In the genomic region with DNA sequence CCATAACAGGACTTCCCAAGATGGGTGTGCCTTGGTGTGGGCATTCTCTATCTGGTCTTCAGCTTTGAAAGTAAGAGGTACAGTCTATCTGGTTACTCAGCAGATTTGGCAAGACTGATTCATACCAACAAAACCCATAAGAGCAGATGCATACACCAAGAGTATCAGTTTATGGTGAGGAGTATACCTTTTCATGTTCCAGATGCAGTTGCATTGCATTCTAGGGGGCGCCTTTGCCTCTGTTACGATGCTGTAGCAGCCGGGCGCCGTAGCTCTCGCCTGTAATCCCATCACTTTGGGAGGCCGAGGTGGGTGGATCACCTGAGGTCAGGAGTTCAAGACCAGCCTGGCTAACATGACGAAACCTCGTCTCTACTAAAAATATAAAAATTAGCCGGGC, we compare ENCODE assay signal across 11 cellular contexts. TPM values are rescaled to one million over a fixed set of nuclear protein-coding genes. Genes with fewer than 3 reads are reported as not detected.
DNase-seq lines count a peak whose midpoint lies in the region; ATAC-seq and TF ChIP-seq lines count a peak whose summit lies in the region.
"Had no signal": no experiment of that assay in that cellular context is flagged by ENCODE, and none has a peak within 500 bp of the region (broad histone marks: within the 10 kb centered on the region; RNA-seq: fewer than 3 reads in every experiment).

No MANE protein-coding gene starts in this region.

- H3K4me1 ChIP-seq in Karpas-422 (ENCODE audit: low read length) (no peaks in the 10 kb centered on the region), neural progenitor cell (no peaks in the 10 kb centered on the region)
- H3K4me1 ChIP-seq: prostate gland, SJCRH30 had no signal

- H3K27me3 ChIP-seq in Karpas-422 (ENCODE audit: low read length) = no peaks in the 10 kb centered on the region
- H3K27me3 ChIP-seq in neural progenitor cell = no peaks in the 10 kb centered on the region
- H3K27me3 ChIP-seq: SJCRH30 had no signal

- no peak overlapping the region for H3K9ac ChIP-seq in Karpas-422 (ENCODE audit: low read length)
- no peak overlapping the region for H3K9ac ChIP-seq in neural progenitor cell

- peaks cover 2% of the 10 kb centered on the region for H3K4me1 Mint-ChIP-seq in activated naive CD8-positive, alpha-beta T cell treated with anti-CD3 and anti-CD28 coated beads for 36 hours
- H3K4me1 Mint-ChIP-seq in neural progenitor cell = no peaks in the 10 kb centered on the region

- no peak overlapping the region for H3K4me2 ChIP-seq in Karpas-422 (ENCODE audit: low read depth, low read length, poor library complexity, severe bottlenecking)
- no peak overlapping the region for H3K4me2 ChIP-seq in neural progenitor cell

- H3K9me2 ChIP-seq in Karpas-422 (replicated peaks; ENCODE audit: insufficient read depth, low read length) = no peaks in the 10 kb centered on the region

- H2AFZ ChIP-seq in Karpas-422 (ENCODE audit: low read length) = no peak overlapping the region
- H2AFZ ChIP-seq in neural progenitor cell (replicated peaks) = no peak overlapping the region

- TF ChIP-seq CTCF in neural progenitor cell (IDR thresholded peaks at IDR 0.05) = peak; percentile 44

- H3K9me3 Mint-ChIP-seq in activated naive CD8-positive, alpha-beta T cell treated with anti-CD3 and anti-CD28 coated beads for 36 hours = no peaks in the 10 kb centered on the region
- no peaks in the 10 kb centered on the region for H3K9me3 Mint-ChIP-seq in neural progenitor cell

- H3K4me3 ChIP-seq in Karpas-422 (ENCODE audit: low read length) = no peak overlapping the region
- H3K4me3 ChIP-seq in neural progenitor cell = no peak overlapping the region
- H3K4me3 ChIP-seq: prostate gland, SJCRH30 had no signal

- H3K27ac Mint-ChIP-seq in activated naive CD8-positive, alpha-beta T cell treated with anti-CD3 and anti-CD28 coated beads for 36 hours = no peak overlapping the region
- no peak overlapping the region for H3K27ac Mint-ChIP-seq in neural progenitor cell

- H3K9me3 ChIP-seq in Karpas-422 (ENCODE audit: low read length) (no peaks in the 10 kb centered on the region), neural progenitor cell (ENCODE audit: low read depth) (no peaks in the 10 kb centered on the region)
- H3K9me3 ChIP-seq: prostate gland, SJCRH30 had no signal

- H3K79me2 ChIP-seq in Karpas-422 (ENCODE audit: low read length) (peaks cover 20% of the 10 kb centered on the region), neural progenitor cell (ENCODE audit: low read depth) (peaks cover 17% of the 10 kb centered on the region)

- H4K20me1 ChIP-seq in Karpas-422 (ENCODE audit: insufficient read depth, low read depth, low read length) (no peaks in the 10 kb centered on the region), neural progenitor cell (ENCODE audit: low read depth) (peaks cover 5% of the 10 kb centered on the region)

- DNase-seq in activated CD4-positive, alpha-beta T cell treated with anti-CD3 and anti-CD28 coated beads for 48 hours = peak; percentile 47
- no peak for DNase-seq in activated CD4-positive, alpha-beta T cell treated with anti-CD3 and anti-CD28 coated beads for 1 hour
- DNase-seq in Karpas-422 = peak; percentile 51
- DNase-seq in activated naive CD8-positive, alpha-beta T cell treated with anti-CD3 and anti-CD28 coated beads for 36 hours = peak; percentile 14
- DNase-seq in neural progenitor cell (ENCODE audit: low spot score) = peak; percentile 35
- no peak for DNase-seq in NCI-H774 (lab: John Stamatoyannopoulos, UW)
- no peak for DNase-seq in NCI-H524 (lab: John Stamatoyannopoulos, UW)
- DNase-seq: amygdala, SJCRH30 had no signal

- H3K27me3 Mint-ChIP-seq in activated naive CD8-positive, alpha-beta T cell treated with anti-CD3 and anti-CD28 coated beads for 36 hours = no peaks in the 10 kb centered on the region
- no peaks in the 10 kb centered on the region for H3K27me3 Mint-ChIP-seq in neural progenitor cell (ENCODE audit: insufficient read depth, low read depth)

- no peak overlapping the region for H3K27ac ChIP-seq in Karpas-422 (ENCODE audit: low read length)
- H3K27ac ChIP-seq in neural progenitor cell = no peak overlapping the region
- H3K27ac ChIP-seq: prostate gland, SJCRH30 had no signal

- ATAC-seq in HG03097 (IDR thresholded peaks at IDR 0.05; ENCODE audit: low FRiP score, unreplicated experiment) = no peak

- H3F3A ChIP-seq in neural progenitor cell (ENCODE audit: low read depth) = peaks cover 6% of the 10 kb centered on the region

- no peak overlapping the region for H3K4me3 Mint-ChIP-seq in activated naive CD8-positive, alpha-beta T cell treated with anti-CD3 and anti-CD28 coated beads for 36 hours
- no peak overlapping the region for H3K4me3 Mint-ChIP-seq in neural progenitor cell

- H3K36me3 Mint-ChIP-seq in activated naive CD8-positive, alpha-beta T cell treated with anti-CD3 and anti-CD28 coated beads for 36 hours = peaks cover 2% of the 10 kb centered on the region
- peaks cover 39% of the 10 kb centered on the region for H3K36me3 Mint-ChIP-seq in neural progenitor cell

- peaks cover 42% of the 10 kb centered on the region; the same call in 1 of the 2 replicates for H3K36me3 ChIP-seq in Karpas-422 (ENCODE audit: insufficient read depth, low read length)
- H3K36me3 ChIP-seq in neural progenitor cell = peaks cover 21% of the 10 kb centered on the region
- H3K36me3 ChIP-seq: prostate gland had no signal

RNA-seq across cellular contexts. Expression of a gene that starts 31.1 kb away (rescaled TPM):
- 18.6 and 60.6 TPM in 2 replicates for total RNA-seq in Karpas-422 (2014; rRNA removed; shearing (Covaris generic); ENCODE audit: low replicate concordance)
- 100 to 1,000 TPM; 136 to 140 TPM for total RNA-seq in activated naive CD8-positive, alpha-beta T cell treated with anti-CD3 and anti-CD28 coated beads for 36 hours
- 14.5 and 18.2 TPM in 2 replicates for total RNA-seq in neural progenitor cell (ENCODE audit: low replicate concordance)

RNA-seq across cellular contexts. Expression of a gene that starts 46.3 kb away (rescaled TPM):
- 19.1 and 50.4 TPM in 2 replicates for total RNA-seq in Karpas-422 (2014; rRNA removed; shearing (Covaris generic); ENCODE audit: low replicate concordance)
- total RNA-seq in activated naive CD8-positive, alpha-beta T cell treated with anti-CD3 and anti-CD28 coated beads for 36 hours = 10 to 100 TPM; 48.0 to 50.3 TPM
- 11.5 and 31.7 TPM in 2 replicates for total RNA-seq in neural progenitor cell (ENCODE audit: low replicate concordance)

RNA-seq across cellular contexts. Expression of a gene that starts 47.0 kb away (rescaled TPM):
- total RNA-seq in Karpas-422 (2014; rRNA removed; shearing (Covaris generic); ENCODE audit: low replicate concordance) = 13.6 and 16.3 TPM in 2 replicates
- 1 to 10 TPM; 7.8 to 9.4 TPM for total RNA-seq in activated naive CD8-positive, alpha-beta T cell treated with anti-CD3 and anti-CD28 coated beads for 36 hours
- total RNA-seq in neural progenitor cell (ENCODE audit: low replicate concordance) = 2.7 and 8.7 TPM in 2 replicates

RNA-seq across cellular contexts. Expression of a gene that starts 51.5 kb away (rescaled TPM):
- 29.5 and 36.0 TPM in 2 replicates for total RNA-seq in Karpas-422 (2014; rRNA removed; shearing (Covaris generic); ENCODE audit: low replicate concordance)
- 10 to 100 TPM; 55.8 to 55.9 TPM for total RNA-seq in activated naive CD8-positive, alpha-beta T cell treated with anti-CD3 and anti-CD28 coated beads for 36 hours
- total RNA-seq in neural progenitor cell (ENCODE audit: low replicate concordance) = 75.7 and 76.3 TPM in 2 replicates

RNA-seq across cellular contexts. Expression of a gene that starts 52.7 kb away (rescaled TPM):
- 8.4 and 26.8 TPM in 2 replicates for total RNA-seq in Karpas-422 (2014; rRNA removed; shearing (Covaris generic); ENCODE audit: low replicate concordance)
- 10 to 100 TPM in 1 of 2 experiments, 1 to 10 TPM in 1; 9.3 to 10.7 TPM for total RNA-seq in activated naive CD8-positive, alpha-beta T cell treated with anti-CD3 and anti-CD28 coated beads for 36 hours
- total RNA-seq in neural progenitor cell (ENCODE audit: low replicate concordance) = 6.9 and 18.7 TPM in 2 replicates

Comparison
In these comparisons a context has a peak if more than half of its experiments do, and no peak if none do; other contexts are left out.
1. DNase-seq: peak in activated CD4-positive, alpha-beta T cell treated with anti-CD3 and anti-CD28 coated beads for 48 hours (single experiment), Karpas-422 (single experiment), activated naive CD8-positive, alpha-beta T cell treated with anti-CD3 and anti-CD28 coated beads for 36 hours (single experiment) and neural progenitor cell (single experiment); none in activated CD4-positive, alpha-beta T cell treated with anti-CD3 and anti-CD28 coated beads for 1 hour (single experiment), NCI-H774 (single experiment) and NCI-H524 (0 of 2).